9 cellular contexts compared by ENCODE assay signal in genomic region chr5:41637869-41638268, GRCh38.
DNase-seq lines count a peak whose midpoint lies in the region; FAIRE-seq and TF ChIP-seq lines count a peak whose summit lies in the region.
"Had no signal": no experiment of that assay in that cellular context is flagged by ENCODE, and none has a peak within 500 bp of the region (broad histone marks: within the 10 kb centered on the region; RNA-seq: fewer than 3 reads in every experiment).

No MANE protein-coding gene starts in this region.

- DNase-seq in GM12865 (ENCODE audit: low read depth) (peak; percentile 2), KG1 (lab: John Stamatoyannopoulos, UW) (peak; percentile 1), astrocyte (ENCODE audit: low read depth) (no peak), osteoblast (ENCODE audit: insufficient read length, low spot score, missing footprints) (no peak), foreskin melanocyte (no peak), WERI-Rb-1 (no peak)
- DNase-seq in stimulated activated CD4-positive, alpha-beta T cell treated with anti-CD3 and anti-CD28 coated beads, Interleukin-4, amount 100 ng/mL, for 1 hour, result no peak
- DNase-seq: dorsolateral prefrontal cortex, hippocampal formation had no signal

- H3K36me3 ChIP-seq in astrocyte (ENCODE audit: insufficient read depth, low read length), result no peaks in the 10 kb centered on the region
- no peaks in the 10 kb centered on the region for H3K36me3 ChIP-seq in osteoblast (ENCODE audit: insufficient read depth, low read length)
- H3K36me3 ChIP-seq in WERI-Rb-1, result no peaks in the 10 kb centered on the region

- no peaks in the 10 kb centered on the region for H3K27me3 ChIP-seq in astrocyte (ENCODE audit: insufficient read depth, low read length)
- H3K27me3 ChIP-seq in osteoblast (ENCODE audit: insufficient read depth, low read length), result no peaks in the 10 kb centered on the region
- no peaks in the 10 kb centered on the region for H3K27me3 ChIP-seq in WERI-Rb-1 (ENCODE audit: insufficient read depth, low read depth, severe bottlenecking)

- no peak overlapping the region for H3K4me3 Mint-ChIP-seq in astrocyte (ENCODE audit: unreplicated experiment)

- H2AFZ ChIP-seq in astrocyte (ENCODE audit: low read depth, low read length), result peak overlapping the region; percentile 41
- no peak overlapping the region for H2AFZ ChIP-seq in osteoblast (ENCODE audit: low read length)

- H3K4me1 ChIP-seq in astrocyte (ENCODE audit: insufficient read depth, low read length) (no peaks in the 10 kb centered on the region), osteoblast (ENCODE audit: insufficient read depth, low read length) (no peaks in the 10 kb centered on the region)

- no peaks in the 10 kb centered on the region for H3K36me3 Mint-ChIP-seq in astrocyte (ENCODE audit: low read depth, unreplicated experiment)

- H3K4me3 ChIP-seq in GM12865 (ENCODE audit: low read depth, low read length) (no peak overlapping the region), astrocyte (ENCODE audit: insufficient read depth, low read depth, low read length) (no peak overlapping the region), osteoblast (ENCODE audit: insufficient read depth, low read length) (no peak overlapping the region), WERI-Rb-1 (ENCODE audit: low read depth, low read length) (no peak overlapping the region)
- H3K4me3 ChIP-seq: dorsolateral prefrontal cortex had no signal

- H3K4me1 Mint-ChIP-seq in astrocyte (ENCODE audit: low read depth, unreplicated experiment), result peaks cover 5% of the 10 kb centered on the region

- no peaks in the 10 kb centered on the region for H3K27me3 Mint-ChIP-seq in astrocyte (ENCODE audit: low read depth, unreplicated experiment)

- H3K79me2 ChIP-seq in astrocyte (ENCODE audit: insufficient read depth, low read length), result no peaks in the 10 kb centered on the region
- H3K79me2 ChIP-seq in osteoblast (ENCODE audit: insufficient read depth, low read length), result no peaks in the 10 kb centered on the region

- H3K4me2 ChIP-seq in astrocyte (ENCODE audit: low read length) (no peak overlapping the region), osteoblast (ENCODE audit: insufficient read depth, low read length) (no peak overlapping the region)

- H3K9me3 Mint-ChIP-seq in astrocyte (ENCODE audit: unreplicated experiment), result no peaks in the 10 kb centered on the region

- H3K9ac ChIP-seq in astrocyte (ENCODE audit: low read length), result no peak overlapping the region

- H3K9me3 ChIP-seq in astrocyte (ENCODE audit: insufficient read depth, low read depth, low read length) (no peaks in the 10 kb centered on the region), osteoblast (ENCODE audit: low read depth, low read length) (no peaks in the 10 kb centered on the region), WERI-Rb-1 (ENCODE audit: severe bottlenecking) (no peaks in the 10 kb centered on the region)

- TF ChIP-seq CTCF in GM12865 (IDR thresholded peaks at IDR 0.05; ENCODE audit: insufficient read depth, low read depth, low read length, missing control alignments) (peak; percentile 11), astrocyte (IDR thresholded peaks at IDR 0.05; ENCODE audit: insufficient read depth, low read depth, low read length) (peak; percentile 16), osteoblast (IDR thresholded peaks at IDR 0.05; ENCODE audit: extremely low read depth, low read depth, low read length) (peak; percentile 35), WERI-Rb-1 (IDR thresholded peaks at IDR 0.05; ENCODE audit: low read depth, low read length) (no peak)

- H3K27ac Mint-ChIP-seq in astrocyte (ENCODE audit: unreplicated experiment), result no peak overlapping the region

- H4K20me1 ChIP-seq in astrocyte (ENCODE audit: insufficient read depth, low read length) (no peaks in the 10 kb centered on the region), osteoblast (ENCODE audit: insufficient read depth, low read length) (no peaks in the 10 kb centered on the region)

- no peak for FAIRE-seq in astrocyte (lab: Jason Lieb, UNC)

- H3K27ac ChIP-seq in astrocyte (ENCODE audit: low read depth, low read length), result no peak overlapping the region
- H3K27ac ChIP-seq in osteoblast (ENCODE audit: low read depth, low read length), result no peak overlapping the region
- H3K27ac ChIP-seq in WERI-Rb-1, result no peak overlapping the region
- H3K27ac ChIP-seq: dorsolateral prefrontal cortex had no signal

Comparison
In these comparisons a context has a peak if more than half of its experiments do, and no peak if none do; other contexts are left out.
1. DNase-seq: peak in GM12865 (single experiment) and KG1 (single experiment); none in astrocyte (single experiment), osteoblast (single experiment), stimulated activated CD4-positive, alpha-beta T cell treated with anti-CD3 and anti-CD28 coated beads, Interleukin-4, amount 100 ng/mL, for 1 hour (single experiment), foreskin melanocyte (single experiment) and WERI-Rb-1 (single experiment).